ENCODE assay signal across 23 cellular contexts in genomic region chr2:140880573-140880972, GRCh38.
"Had no signal": no experiment of that assay in that cellular context is flagged by ENCODE, and none has a peak within 500 bp of the region (broad histone marks: within the 10 kb centered on the region; RNA-seq: fewer than 3 reads in every experiment).

No MANE protein-coding gene starts in this region.

- H3K27ac ChIP-seq: breast epithelium, epithelial cell of prostate, left lung, neutrophil, parathyroid adenoma, sigmoid colon, thoracic aorta, upper lobe of right lung had no signal

- H3K36me3 ChIP-seq: breast epithelium, left lung, neutrophil, sigmoid colon, thoracic aorta, upper lobe of right lung had no signal

- H2AFZ ChIP-seq: parathyroid adenoma had no signal

- H3K9me3 ChIP-seq: neutrophil, sigmoid colon, thoracic aorta, upper lobe of right lung had no signal

- H3K27me3 ChIP-seq: breast epithelium, left lung, neutrophil, upper lobe of right lung had no signal

- ATAC-seq: activated CD8-positive, alpha-beta T cell treated with anti-CD3 and anti-CD28 coated beads, Interleukin-2, amount 10 ng/mL, durations not matched to agents 7 days and 5 days; effector memory CD8-positive, alpha-beta T cell; left lung; mucosa of descending colon; naive thymus-derived CD8-positive, alpha-beta T cell; upper lobe of right lung had no signal

- H3K79me2 ChIP-seq: parathyroid adenoma had no signal

- DNase-seq: activated B cell treated with CpG ODN at 0.5 μM for 24 hours; activated CD4-positive, alpha-beta T cell treated with anti-CD3 and anti-CD28 coated beads, Interleukin-2, amount 10 ng/mL, durations not matched to agents 24 days and 14 days; activated CD8-positive, alpha-beta memory T cell treated with anti-CD3 and anti-CD28 coated beads, Interleukin-2, amount 50 U/mL, for 4 hours; activated CD8-positive, alpha-beta T cell treated with anti-CD3 and anti-CD28 coated beads, Interleukin-2, amount 10 ng/mL, durations not matched to agents 7 days and 5 days; activated gamma-delta T cell; activated T-cell treated with anti-CD3 and anti-CD28 coated beads, Interleukin-2, amount 50 U/mL, for 48 hours; amygdala; cerebellar nuclear complex; dermis blood vessel endothelial cell; effector memory CD8-positive, alpha-beta T cell; hippocampal formation; kidney; left lung; mucosa of descending colon; naive thymus-derived CD8-positive, alpha-beta T cell; sigmoid colon; stimulated activated CD4-positive, alpha-beta T cell treated with anti-CD3 and anti-CD28 coated beads, Interleukin-2, amount 100 ng/mL, for 24 hours; upper lobe of right lung had no signal

- H3K4me1 ChIP-seq: breast epithelium, left lung, parathyroid adenoma, sigmoid colon, upper lobe of right lung had no signal

- H3K9ac ChIP-seq: parathyroid adenoma had no signal

- H3K4me3 ChIP-seq: breast epithelium, left lung, mucosa of descending colon, sigmoid colon, thoracic aorta, upper lobe of right lung had no signal
